In the genomic region with DNA sequence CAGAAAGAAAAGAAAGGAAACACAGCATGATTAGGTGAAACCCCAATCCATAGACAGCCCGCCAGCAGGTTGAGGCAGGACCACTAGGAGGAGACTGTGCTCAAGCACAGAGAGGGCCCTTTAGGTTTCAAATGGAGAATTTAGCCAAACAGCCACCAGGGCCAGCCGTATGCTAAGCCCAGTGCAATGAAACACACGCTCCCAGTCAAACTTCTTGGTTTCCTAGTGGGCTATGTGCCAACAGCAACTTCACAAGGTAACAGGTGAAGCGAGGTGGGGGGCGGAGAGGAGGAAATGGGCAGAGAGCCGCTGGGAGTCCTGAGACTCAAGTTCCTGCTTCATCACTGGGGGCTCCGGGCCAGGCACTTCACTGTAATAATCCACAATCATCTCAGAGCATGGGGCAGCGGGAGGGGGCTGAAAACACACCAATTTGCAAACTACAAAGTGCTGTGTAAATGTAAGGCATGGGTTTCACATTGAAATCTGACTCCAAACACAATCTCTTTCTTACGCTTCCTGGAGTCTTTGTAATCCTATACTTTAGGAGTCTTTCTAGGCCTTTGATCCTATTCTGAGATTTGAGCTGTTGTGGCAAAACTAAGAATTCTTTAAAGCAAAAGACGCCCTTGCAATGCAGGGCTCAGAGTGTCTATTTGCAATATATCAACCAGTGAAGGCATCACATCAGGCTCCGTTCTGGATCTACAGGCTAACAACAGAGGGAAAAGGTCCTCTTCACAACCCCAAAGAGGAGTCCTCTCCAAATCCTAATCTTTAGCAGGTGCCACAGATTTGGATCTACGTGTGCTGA, we compare ENCODE assay signal across 1 cellular context.
TF ChIP-seq lines count a peak whose summit lies in the region.

No MANE protein-coding gene starts in this region.

TF ChIP-seq in H1, 55 proteins besides CTCF, POLR2A, EP300 and RAD21 (continued from another document):
- TF ChIP-seq TCF12 (IDR thresholded peaks at IDR 0.05; ENCODE audit: low read depth, low read length) (no peak), JUN (IDR thresholded peaks at IDR 0.05; ENCODE audit: low read depth, low read length) (no peak), BCL11A (IDR thresholded peaks at IDR 0.05; ENCODE audit: low read depth in 2 of 2, low read length in 2 of 2) (no peak), PHF8 (conservative IDR thresholded peaks at IDR 0.05; ENCODE audit: low read depth, low read length) (no peak), POU5F1 (IDR thresholded peaks at IDR 0.05; ENCODE audit: low read depth, low read length) (no peak), ASH2L (IDR thresholded peaks at IDR 0.05; ENCODE audit: low read length) (no peak), EZH2 (IDR thresholded peaks at IDR 0.05; ENCODE audit: low read depth, low read length, severe bottlenecking) (no peak), CBX5 (IDR thresholded peaks at IDR 0.05; ENCODE audit: low read depth, low read length) (no peak), SUZ12 (IDR thresholded peaks at IDR 0.05; ENCODE audit: low read length) (no peak), CBX8 (IDR thresholded peaks at IDR 0.05; ENCODE audit: borderline replicate concordance, low read depth, low read length) (no peak), SIRT6 (IDR thresholded peaks at IDR 0.05; ENCODE audit: low read length) (no peak)
